In the genomic region with DNA sequence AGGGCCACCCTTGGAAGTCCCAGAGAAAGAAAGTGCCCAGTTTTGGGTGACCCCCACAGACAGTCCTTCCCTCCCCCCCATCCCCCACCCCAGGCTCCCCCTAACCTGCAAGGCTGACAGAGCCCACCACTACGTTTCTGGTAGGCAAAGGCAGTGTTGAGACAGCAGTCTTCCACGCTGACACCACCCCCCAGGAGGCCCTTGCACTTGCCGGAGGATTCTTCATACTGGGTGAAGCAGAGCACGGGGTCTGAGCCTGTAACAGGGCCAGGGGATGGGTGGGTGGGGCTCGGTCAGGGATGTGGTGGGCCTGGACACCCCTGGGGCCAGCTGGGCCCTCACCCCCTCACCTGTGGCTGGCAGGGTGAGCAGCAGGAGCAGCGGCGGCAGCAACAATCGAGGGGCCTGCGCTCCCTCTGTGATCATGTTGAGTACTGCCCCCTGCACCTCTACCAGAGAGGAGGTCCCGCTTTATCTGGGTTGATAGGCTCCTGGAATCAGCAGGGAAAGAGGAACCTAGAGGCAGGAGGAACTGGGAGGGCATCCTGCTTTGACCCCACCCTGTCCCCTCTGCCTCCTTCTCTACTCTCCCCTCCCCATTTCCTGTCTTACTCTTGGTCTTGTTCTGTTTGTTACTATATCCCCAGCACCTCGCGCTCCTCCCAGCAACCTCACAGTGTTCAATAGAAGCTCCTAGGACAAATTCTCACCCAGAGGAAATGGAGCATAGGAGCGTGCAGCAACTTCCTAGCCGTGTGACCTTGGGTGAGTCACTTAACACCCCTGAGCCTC, we compare ENCODE assay signal across 11 cellular contexts. TPM values are rescaled to one million over a fixed set of nuclear protein-coding genes. Genes with fewer than 3 reads are reported as not detected.
DNase-seq lines count a peak whose midpoint lies in the region; ATAC-seq and TF ChIP-seq lines count a peak whose summit lies in the region.
"Had no signal": no experiment of that assay in that cellular context is flagged by ENCODE, and none has a peak within 500 bp of the region (broad histone marks: within the 10 kb centered on the region; RNA-seq: fewer than 3 reads in every experiment).

CFP (minus strand) TSS at position 512 of the 792 bp plus-strand sequence; CDS start at position 426, 86 bp downstream.

- no peaks in the 10 kb centered on the region for H3K9me3 Mint-ChIP-seq in activated naive CD8-positive, alpha-beta T cell treated with anti-CD3 and anti-CD28 coated beads, Interleukin-2, amount 50 U/mL, for 24 hours
- H3K9me3 Mint-ChIP-seq in naive thymus-derived CD8-positive, alpha-beta T cell = no peaks in the 10 kb centered on the region

- peak; percentile 31 for ATAC-seq in activated naive CD8-positive, alpha-beta T cell treated with anti-CD3 and anti-CD28 coated beads, Interleukin-2, amount 50 U/mL, for 24 hours
- ATAC-seq in naive thymus-derived CD8-positive, alpha-beta T cell = peak; percentile 80 to 87
- ATAC-seq in HG02588 (IDR thresholded peaks at IDR 0.05; ENCODE audit: unreplicated experiment) (no peak), GM18873 (IDR thresholded peaks at IDR 0.05; ENCODE audit: low FRiP score, unreplicated experiment) (no peak), GM19467 (IDR thresholded peaks at IDR 0.05; ENCODE audit: unreplicated experiment) (no peak)
- ATAC-seq: Panc1 had no signal

- no peaks in the 10 kb centered on the region for H3K27me3 Mint-ChIP-seq in activated naive CD8-positive, alpha-beta T cell treated with anti-CD3 and anti-CD28 coated beads, Interleukin-2, amount 50 U/mL, for 24 hours
- no peaks in the 10 kb centered on the region for H3K27me3 Mint-ChIP-seq in naive thymus-derived CD8-positive, alpha-beta T cell

- no peaks in the 10 kb centered on the region for H3K79me2 ChIP-seq in DOHH2 (ENCODE audit: control insufficient read depth, low read length)

- peak within 1 kb of the TSS; percentile 46 for H3K4me3 Mint-ChIP-seq in activated naive CD8-positive, alpha-beta T cell treated with anti-CD3 and anti-CD28 coated beads, Interleukin-2, amount 50 U/mL, for 24 hours
- H3K4me3 Mint-ChIP-seq in naive thymus-derived CD8-positive, alpha-beta T cell = peak within 1 kb of the TSS; percentile 76 to 90 (median 82)

- no peak for TF ChIP-seq CTCF in DOHH2 (IDR thresholded peaks at IDR 0.05; ENCODE audit: low read depth, low read length, poor library complexity, severe bottlenecking)

- H3K9me2 ChIP-seq in DOHH2 (replicated peaks; ENCODE audit: control insufficient read depth, low read length) = no peaks in the 10 kb centered on the region

- peak within 1 kb of the TSS; percentile 45 for H3K4me3 ChIP-seq in DOHH2 (ENCODE audit: low read length)

- H3K36me3 Mint-ChIP-seq in activated naive CD8-positive, alpha-beta T cell treated with anti-CD3 and anti-CD28 coated beads, Interleukin-2, amount 50 U/mL, for 24 hours (ENCODE audit: low read depth) = no peaks in the 10 kb centered on the region
- H3K36me3 Mint-ChIP-seq in naive thymus-derived CD8-positive, alpha-beta T cell = peaks cover 0 to 2% (median 0%) of the 10 kb centered on the region in 3 donors

- POLR2A ChIA-PET in naive thymus-derived CD8-positive, alpha-beta T cell (lab: Charles Lee) = interaction anchor here (0.9 to 2.2 kb wide), 5 partner anchors 14 to 73 kb away, joined by 3 to 7 read pairs (median 6); partner anchors contain the start of genes ELK1 and UXT

- no peaks in the 10 kb centered on the region for H3K27me3 ChIP-seq in DOHH2 (ENCODE audit: control insufficient read depth, low read length)

- no peaks in the 10 kb centered on the region for H3K9me3 ChIP-seq in DOHH2 (ENCODE audit: control insufficient read depth, insufficient read depth, low read length)

- no peaks in the 10 kb centered on the region for H3F3A ChIP-seq in DOHH2 (ENCODE audit: control insufficient read depth, insufficient read depth)

- H3K4me2 ChIP-seq in DOHH2 (ENCODE audit: low read length) = peak within 1 kb of the TSS; percentile 74

- H3K36me3 ChIP-seq in DOHH2 (ENCODE audit: control insufficient read depth, low read length) = no peaks in the 10 kb centered on the region; the same call in 1 of the 2 replicates

- DNase-seq in NOMO-1 treated with dmso at 0.1 percent for 144 hours (lab: John Stamatoyannopoulos, UW; ENCODE audit: unreplicated experiment) (peak; percentile 28), COLO668 (lab: John Stamatoyannopoulos, UW; ENCODE audit: unreplicated experiment) (no peak)
- no peak for DNase-seq in activated naive CD8-positive, alpha-beta T cell treated with anti-CD3 and anti-CD28 coated beads, Interleukin-2, amount 50 U/mL, for 24 hours
- DNase-seq in naive thymus-derived CD8-positive, alpha-beta T cell = peak in 2 of 10 donors; percentile 32 to 36
- DNase-seq: midbrain, NCI-H187 had no signal

- H3K4me1 ChIP-seq in DOHH2 (ENCODE audit: control insufficient read depth, low read length) = peaks cover 15% of the 10 kb centered on the region

- H3K4me1 Mint-ChIP-seq in activated naive CD8-positive, alpha-beta T cell treated with anti-CD3 and anti-CD28 coated beads, Interleukin-2, amount 50 U/mL, for 24 hours = peaks cover 18% of the 10 kb centered on the region
- H3K4me1 Mint-ChIP-seq in naive thymus-derived CD8-positive, alpha-beta T cell = peaks cover 9 to 30% (median 22%) of the 10 kb centered on the region in 4 donors

- peak within 1 kb of the TSS; percentile 15; the same call in 1 of the 2 replicates for H3K27ac ChIP-seq in DOHH2 (ENCODE audit: low read depth, low read length)

- H3K27ac Mint-ChIP-seq in activated naive CD8-positive, alpha-beta T cell treated with anti-CD3 and anti-CD28 coated beads, Interleukin-2, amount 50 U/mL, for 24 hours = peak within 1 kb of the TSS; percentile 83
- peak within 1 kb of the TSS; percentile 81 to 94 (median 88) for H3K27ac Mint-ChIP-seq in naive thymus-derived CD8-positive, alpha-beta T cell

- H4K20me1 ChIP-seq in DOHH2 (ENCODE audit: control insufficient read depth, insufficient read depth, low read depth, low read length) = no peaks in the 10 kb centered on the region

RNA-seq across cellular contexts. Expression of gene CFP, which starts in this region (rescaled TPM):
- total RNA-seq in naive thymus-derived CD8-positive, alpha-beta T cell = 10 to 100 TPM; 16.9 to 19.5 TPM
- 10 to 100 TPM in 2 of 3 donors, 1 to 10 TPM in 1; 5.4 to 12.7 (median 10.3) TPM for polyA plus RNA-seq in naive thymus-derived CD8-positive, alpha-beta T cell

Comparison
In these comparisons a context has a peak if more than half of its experiments do, and no peak if none do; other contexts are left out.
1. ATAC-seq: peak in activated naive CD8-positive, alpha-beta T cell treated with anti-CD3 and anti-CD28 coated beads, Interleukin-2, amount 50 U/mL, for 24 hours (single experiment) and naive thymus-derived CD8-positive, alpha-beta T cell (2 of 2); none in HG02588 (single experiment), GM18873 (single experiment) and GM19467 (single experiment).